1 cellular context compared by ENCODE assay signal in the genomic region with DNA sequence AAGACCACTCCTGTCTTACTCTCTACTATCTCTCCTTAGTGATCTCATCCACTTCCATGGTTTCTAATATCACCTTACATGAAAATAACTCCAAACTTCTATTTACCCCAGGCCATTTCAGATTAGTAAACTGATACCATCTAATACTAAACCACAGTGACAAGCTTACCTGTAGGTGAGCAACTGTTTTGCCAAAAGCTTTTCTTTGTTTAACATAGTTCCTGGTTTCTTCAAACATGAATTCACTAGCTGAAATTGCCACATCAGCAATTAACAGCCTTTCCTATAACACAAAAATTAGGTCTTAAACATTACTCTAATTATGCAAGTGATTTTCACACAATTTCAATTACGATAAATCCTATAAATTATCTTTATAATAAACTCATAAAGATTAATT.
TF ChIP-seq lines count a peak whose summit lies in the region.

No MANE protein-coding gene starts in this region.

TF ChIP-seq in H1, 55 proteins besides CTCF, POLR2A, EP300 and RAD21:
- no peak for TF ChIP-seq POLR2AphosphoS5 (IDR thresholded peaks at IDR 0.05; ENCODE audit: low read depth, low read length)
- peak; percentile 93 for TF ChIP-seq MAFK (IDR thresholded peaks at IDR 0.05; ENCODE audit: low read depth, low read length)
